In genomic region chr12:45469902-45470301, GRCh38 we compare ENCODE assay signal across 17 cellular contexts.
"Had no signal": no experiment of that assay in that cellular context is flagged by ENCODE, and none has a peak within 500 bp of the region (broad histone marks: within the 10 kb centered on the region; RNA-seq: fewer than 3 reads in every experiment).

No MANE protein-coding gene starts in this region.

- H3K9me3 ChIP-seq: breast epithelium, esophagus muscularis mucosa, neutrophil, right lobe of liver, upper lobe of right lung had no signal

- H3K27ac ChIP-seq: breast epithelium, esophagus muscularis mucosa, neutrophil, parathyroid adenoma, right lobe of liver, upper lobe of right lung had no signal

- H3K4me3 Mint-ChIP-seq: activated B cell treated with CpG ODN at 0.5 μM for 24 hours; activated CD4-positive, alpha-beta memory T cell treated with anti-CD3 and anti-CD28 coated beads, Interleukin-2, amount 10 ng/mL, durations not matched to agents 7 days and 5 days; dendritic cell treated with granulocyte-macrophage colony-stimulating factor and Interleukin-4, amounts not matched to agents 40 ng/mL and 50 ng/mL, for 4 days; memory B cell had no signal

- H3K36me3 Mint-ChIP-seq: memory B cell had no signal

- ATAC-seq: right lobe of liver, upper lobe of right lung had no signal

- H3K36me3 ChIP-seq: breast epithelium, esophagus muscularis mucosa, neutrophil, right lobe of liver, upper lobe of right lung had no signal

- H3K4me3 ChIP-seq: breast epithelium, esophagus muscularis mucosa, right lobe of liver, upper lobe of right lung had no signal

- H3K4me1 ChIP-seq: breast epithelium, esophagus muscularis mucosa, parathyroid adenoma, right lobe of liver, upper lobe of right lung had no signal

- H3K27me3 ChIP-seq: breast epithelium, esophagus muscularis mucosa, neutrophil, right lobe of liver, upper lobe of right lung had no signal

- H3K9me3 Mint-ChIP-seq: activated B cell treated with CpG ODN at 0.5 μM for 24 hours; activated CD4-positive, alpha-beta memory T cell treated with anti-CD3 and anti-CD28 coated beads, Interleukin-2, amount 10 ng/mL, durations not matched to agents 7 days and 5 days; dendritic cell treated with granulocyte-macrophage colony-stimulating factor and Interleukin-4, amounts not matched to agents 40 ng/mL and 50 ng/mL, for 4 days; memory B cell had no signal

- H3K27me3 Mint-ChIP-seq: activated B cell treated with CpG ODN at 0.5 μM for 24 hours; activated CD4-positive, alpha-beta memory T cell treated with anti-CD3 and anti-CD28 coated beads, Interleukin-2, amount 10 ng/mL, durations not matched to agents 7 days and 5 days; dendritic cell treated with granulocyte-macrophage colony-stimulating factor and Interleukin-4, amounts not matched to agents 40 ng/mL and 50 ng/mL, for 4 days had no signal

- H3K27ac Mint-ChIP-seq: activated B cell treated with CpG ODN at 0.5 μM for 24 hours; activated CD4-positive, alpha-beta memory T cell treated with anti-CD3 and anti-CD28 coated beads, Interleukin-2, amount 10 ng/mL, durations not matched to agents 7 days and 5 days; dendritic cell treated with granulocyte-macrophage colony-stimulating factor and Interleukin-4, amounts not matched to agents 40 ng/mL and 50 ng/mL, for 4 days; memory B cell had no signal

- H3K4me1 Mint-ChIP-seq: activated B cell treated with CpG ODN at 0.5 μM for 24 hours; activated CD4-positive, alpha-beta memory T cell treated with anti-CD3 and anti-CD28 coated beads, Interleukin-2, amount 10 ng/mL, durations not matched to agents 7 days and 5 days; memory B cell had no signal

- DNase-seq: activated B cell treated with CpG ODN at 0.5 μM for 24 hours; activated CD4-positive, alpha-beta memory T cell treated with anti-CD3 and anti-CD28 coated beads, Interleukin-2, amount 10 ng/mL, durations not matched to agents 7 days and 5 days; activated CD4-positive, alpha-beta T cell treated with anti-CD3 and anti-CD28 coated beads for 48 hours; activated CD8-positive, alpha-beta memory T cell treated with anti-CD3 and anti-CD28 coated beads, Interleukin-2, amount 50 U/mL, for 48 hours; activated naive CD4-positive, alpha-beta T cell treated with Interleukin-2 at 50 U/mL for 16 hours; effector CD8-positive, alpha-beta T cell; right lobe of liver; small intestine; stimulated activated CD4-positive, alpha-beta T cell treated with anti-CD3 and anti-CD28 coated beads, Interleukin-15, amount 100 ng/mL, for 24 hours; stimulated activated CD4-positive, alpha-beta T cell treated with anti-CD3 and anti-CD28 coated beads, Interleukin-2, amount 100 ng/mL, for 48 hours; upper lobe of right lung had no signal
